ENCODE assay signal across 1 cellular context in genomic region chr10:95542330-95542729, GRCh38.
A peak's percentile ranks its signal among the peaks of the same experiment; 100 is the strongest.
TF ChIP-seq lines count a peak whose summit lies in the region.

No MANE protein-coding gene starts in this region.

TF ChIP-seq in K562, 482 proteins besides CTCF, POLR2A, EP300 and RAD21 (continued from another document):
- TF ChIP-seq ZNF277 (CRISPR knock-in tag; IDR thresholded peaks at IDR 0.05; ENCODE audit: borderline replicate concordance) (no peak), ZNF143 (CRISPR knock-in tag; IDR thresholded peaks at IDR 0.05) (no peak), NUFIP1 (IDR thresholded peaks at IDR 0.05; ENCODE audit: partially characterized antibody) (no peak), RAD51 (IDR thresholded peaks at IDR 0.05; ENCODE audit: borderline replicate concordance, low read depth) (no peak), ATF7 (IDR thresholded peaks at IDR 0.05) (0 out of 2 replicates have a peak, but pooled peaks have one; percentile 34), ZBTB5 (IDR thresholded peaks at IDR 0.05) (no peak), MNT (conservative IDR thresholded peaks at IDR 0.05) (no peak), POLR2H (tag; IDR thresholded peaks at IDR 0.05; ENCODE audit: low read depth) (no peak), ZNF431 (CRISPR knock-in tag; IDR thresholded peaks at IDR 0.05) (no peak), USF1 (CRISPR knock-in tag; IDR thresholded peaks at IDR 0.05) (no peak), ERF (CRISPR knock-in tag; IDR thresholded peaks at IDR 0.05) (no peak), MTA1 (IDR thresholded peaks at IDR 0.05; ENCODE audit: borderline replicate concordance) (no peak), ELF2 (CRISPR knock-in tag; IDR thresholded peaks at IDR 0.05) (no peak), SOX6 (IDR thresholded peaks at IDR 0.05) (peak; percentile 50; the same call in 1 of the 2 replicates), ZNF41 (CRISPR knock-in tag; conservative IDR thresholded peaks at IDR 0.05) (no peak), E2F3 (CRISPR knock-in tag; IDR thresholded peaks at IDR 0.05) (no peak), ZNF584 (CRISPR knock-in tag; IDR thresholded peaks at IDR 0.05; ENCODE audit: low read depth) (no peak), ZNF280B (CRISPR knock-in tag; IDR thresholded peaks at IDR 0.05) (no peak), CBFA2T3 (IDR thresholded peaks at IDR 0.05) (0 out of 2 replicates have a peak, but pooled peaks have one; percentile 11), NFIC (IDR thresholded peaks at IDR 0.05) (no peak), CREBBP (IDR thresholded peaks at IDR 0.05; ENCODE audit: low read depth, low read length) (no peak), MECOM (CRISPR knock-in tag; IDR thresholded peaks at IDR 0.05) (no peak), ARID3A (IDR thresholded peaks at IDR 0.05; ENCODE audit: borderline replicate concordance, low read depth, low read length) (no peak), FOXJ2 (tag; IDR thresholded peaks at IDR 0.05) (no peak), CBX2 (IDR thresholded peaks at IDR 0.05; ENCODE audit: insufficient read depth, low read length, poor library complexity, severe bottlenecking) (no peak), ZFX (CRISPR knock-in tag; IDR thresholded peaks at IDR 0.05) (0 out of 2 replicates have a peak, but pooled peaks have one; percentile 19)
TF ChIP-seq in K562: peak in this region for 5.
